ENCODE assay signal across 9 cellular contexts in genomic region chr1:40162791-40163441, GRCh38. TPM values are rescaled to one million over a fixed set of nuclear protein-coding genes. Genes with fewer than 3 reads are reported as not detected.
DNase-seq lines count a peak whose midpoint lies in the region; ATAC-seq and TF ChIP-seq lines count a peak whose summit lies in the region.
"Had no signal": no experiment of that assay in that cellular context is flagged by ENCODE, and none has a peak within 500 bp of the region (broad histone marks: within the 10 kb centered on the region; RNA-seq: fewer than 3 reads in every experiment).

No MANE protein-coding gene starts in this region.

- H3K4me1 Mint-ChIP-seq in type B pancreatic cell (ENCODE audit: unreplicated experiment): peaks cover 16% of the 10 kb centered on the region

- H3K27ac ChIP-seq in heart right ventricle: peak overlapping the region in 4 of 10 donors; percentile 92 to 98 (median 98)
- H3K27ac ChIP-seq in WERI-Rb-1: no peak overlapping the region
- no peak overlapping the region for H3K27ac ChIP-seq in left lung
- H3K27ac ChIP-seq in vagina: no peak overlapping the region

- no peak for TF ChIP-seq CTCF in heart right ventricle (IDR thresholded peaks at IDR 0.05)
- TF ChIP-seq CTCF in WERI-Rb-1 (IDR thresholded peaks at IDR 0.05; ENCODE audit: low read depth, low read length): no peak
- TF ChIP-seq CTCF in left lung (IDR thresholded peaks at IDR 0.05): no peak
- no peak for TF ChIP-seq CTCF in vagina (IDR thresholded peaks at IDR 0.05)
- no peak for TF ChIP-seq CTCF in type B pancreatic cell (conservative IDR thresholded peaks at IDR 0.05)

- H3K36me3 ChIP-seq in heart right ventricle (peaks cover 0 to 2% (median 0%) of the 10 kb centered on the region in 9 donors), WERI-Rb-1 (no peaks in the 10 kb centered on the region), left lung (no peaks in the 10 kb centered on the region), vagina (no peaks in the 10 kb centered on the region)

- H3K27me3 Mint-ChIP-seq in type B pancreatic cell: no peaks in the 10 kb centered on the region

- H3K4me3 ChIP-seq in heart right ventricle: peak overlapping the region in 9 of 10 donors; percentile 59 to 97 (median 89)
- H3K4me3 ChIP-seq in WERI-Rb-1 (ENCODE audit: low read depth, low read length): peak overlapping the region; percentile 96
- peak overlapping the region; percentile 80 to 85 for H3K4me3 ChIP-seq in left lung
- peak overlapping the region; percentile 73 to 96 for H3K4me3 ChIP-seq in vagina

- no peak for TF ChIP-seq POLR2A in vagina (IDR thresholded peaks at IDR 0.05)

- H3K4me1 ChIP-seq in heart right ventricle: peaks cover 0 to 57% (median 50%) of the 10 kb centered on the region in 9 donors
- H3K4me1 ChIP-seq in left lung: peaks cover 25 to 45% of the 10 kb centered on the region in 2 donors
- H3K4me1 ChIP-seq in vagina: peaks cover 56% of the 10 kb centered on the region

- no peak overlapping the region for H3K27ac Mint-ChIP-seq in type B pancreatic cell

- H3K4me3 Mint-ChIP-seq in type B pancreatic cell: no peak overlapping the region

- no peaks in the 10 kb centered on the region for H3K27me3 ChIP-seq in heart right ventricle
- no peaks in the 10 kb centered on the region for H3K27me3 ChIP-seq in WERI-Rb-1 (ENCODE audit: insufficient read depth, low read depth, severe bottlenecking)
- no peaks in the 10 kb centered on the region for H3K27me3 ChIP-seq in left lung
- no peaks in the 10 kb centered on the region for H3K27me3 ChIP-seq in vagina

- H3K36me3 Mint-ChIP-seq in type B pancreatic cell: peaks cover 3% of the 10 kb centered on the region

- intact Hi-C loops in heart right ventricle (cut with DNase I): loop anchor here in 4 of 10 donors (5.0 to 10.0 kb wide), 3 partner anchors 72 to 149 kb away; partner anchors contain the start of gene ZMPSTE24 (in 2 of the 4)
- intact Hi-C loops in left cardiac atrium (cut with DNase I): no loop called here
- intact Hi-C loops in left lung (cut with DNase I): no loop called here
- intact Hi-C loops in vagina (cut with DNase I): no loop called here

- DNase-seq in heart right ventricle (no peak), left cardiac atrium (no peak), WERI-Rb-1 (no peak), left lung (no peak), vagina (ENCODE audit: extremely low spot score in 2 of 2) (no peak), type B pancreatic cell (ENCODE audit: extremely low spot score, unreplicated experiment) (no peak), NOMO-1 (lab: John Stamatoyannopoulos, UW; ENCODE audit: unreplicated experiment in 2 of 2) (no peak)
- DNase-seq: NCI-H1694 treated with DMSO at 0.1 percent for 48 hours had no signal

- H3K9me3 ChIP-seq in heart right ventricle (no peaks in the 10 kb centered on the region), WERI-Rb-1 (ENCODE audit: severe bottlenecking) (no peaks in the 10 kb centered on the region), left lung (no peaks in the 10 kb centered on the region), vagina (no peaks in the 10 kb centered on the region)

- WGBS in heart right ventricle, 2 donors: 10% methylated on average over 3 of the region's 3 CpGs

- H3K9me3 Mint-ChIP-seq in type B pancreatic cell: no peaks in the 10 kb centered on the region

- ATAC-seq in heart right ventricle: no peak
- ATAC-seq in left cardiac atrium: no peak
- ATAC-seq in left lung: peak; percentile 4
- ATAC-seq in GM18502 (IDR thresholded peaks at IDR 0.05; ENCODE audit: poor library complexity, unreplicated experiment): no peak

RNA-seq across cellular contexts. Expression of gene RLF, which starts 1.7 kb away (rescaled TPM):
- total RNA-seq in heart right ventricle: 10 to 100 TPM; 10.2 to 17.3 (median 12.6) TPM
- 1 to 10 TPM; 3.8 to 4.0 TPM for polyA plus RNA-seq in heart right ventricle
- 10 to 100 TPM; 11.7 to 13.9 TPM for total RNA-seq in left cardiac atrium
- total RNA-seq in left lung: 10 to 100 TPM; 11.2 to 12.7 TPM
- total RNA-seq in vagina: 16.9 TPM
- total RNA-seq in type B pancreatic cell (ENCODE audit: low replicate concordance): 18.1 and 21.4 TPM in 2 replicates
